16 cellular contexts compared by ENCODE assay signal in genomic region chr2:149175956-149176355, GRCh38.
DNase-seq lines count a peak whose midpoint lies in the region; TF ChIP-seq lines count a peak whose summit lies in the region.
"Had no signal": no experiment of that assay in that cellular context is flagged by ENCODE, and none has a peak within 500 bp of the region (broad histone marks: within the 10 kb centered on the region; RNA-seq: fewer than 3 reads in every experiment).

No MANE protein-coding gene starts in this region.

- no peak overlapping the region for H2AK5ac ChIP-seq in mesenchymal stem cell (ENCODE audit: low read length, severe bottlenecking)

- H3K4me2 ChIP-seq in mesenchymal stem cell (ENCODE audit: low read length, poor library complexity, severe bottlenecking) = no peak overlapping the region

- H2BK5ac ChIP-seq in mesenchymal stem cell (ENCODE audit: low read depth, low read length, poor library complexity, severe bottlenecking) = no peak overlapping the region

- WGBS in mesenchymal stem cell = 82% methylated on average over 2 of the region's 2 CpGs
- 98% methylated on average over 2 of the region's 2 CpGs for WGBS in suprapubic skin

- H4K91ac ChIP-seq in mesenchymal stem cell (ENCODE audit: low read length) = no peak overlapping the region

- H3K27ac ChIP-seq in mesenchymal stem cell (ENCODE audit: low read length, poor library complexity, severe bottlenecking) = no peak overlapping the region
- no peak overlapping the region for H3K27ac ChIP-seq in suprapubic skin
- H3K27ac ChIP-seq: C4-2B had no signal

- H3K27me3 ChIP-seq in mesenchymal stem cell (ENCODE audit: control insufficient read depth in 1 of 2, insufficient read depth in 1 of 2, low read length in 2 of 2) (peaks cover 0 to 3% of the 10 kb centered on the region in 2 experiments), suprapubic skin (no peaks in the 10 kb centered on the region)

- no peak overlapping the region for H2BK12ac ChIP-seq in mesenchymal stem cell (ENCODE audit: low read length in 2 of 2)

- H2BK15ac ChIP-seq in mesenchymal stem cell (ENCODE audit: low read depth, poor library complexity, severe bottlenecking) = no peak overlapping the region

- H3K36me3 ChIP-seq in mesenchymal stem cell (ENCODE audit: control insufficient read depth in 1 of 2, insufficient read depth in 2 of 2, low read depth in 1 of 2, low read length in 2 of 2) = no peaks in the 10 kb centered on the region
- H3K36me3 ChIP-seq in suprapubic skin = no peaks in the 10 kb centered on the region
- H3K36me3 ChIP-seq: HAP-1 had no signal

- H2AFZ ChIP-seq in mesenchymal stem cell (ENCODE audit: low read depth, low read length) = no peak overlapping the region

- no peak overlapping the region for H2BK120ac ChIP-seq in mesenchymal stem cell (ENCODE audit: low read depth, low read length)

- H3K23ac ChIP-seq in mesenchymal stem cell (ENCODE audit: low read length in 2 of 2) = no peak overlapping the region

- H3K9ac ChIP-seq in mesenchymal stem cell (ENCODE audit: low read length) = no peak overlapping the region

- no peak overlapping the region for H3K4ac ChIP-seq in mesenchymal stem cell (ENCODE audit: low read depth in 1 of 2, low read length in 2 of 2)

- H4K8ac ChIP-seq in mesenchymal stem cell (ENCODE audit: low read length) = no peak overlapping the region

- DNase-seq in AG10803 (ENCODE audit: low read depth) (peak; percentile 55), H4 (ENCODE audit: low spot score) (peak; percentile 17), mesenchymal stem cell (peak; percentile 71), suprapubic skin (ENCODE audit: low spot score in 2 of 2) (no peak), A172 (ENCODE audit: low spot score) (no peak), NCI-H526 (lab: John Stamatoyannopoulos, UW) (no peak), GM19238 (ENCODE audit: insufficient read length, low spot score) (no peak)
- DNase-seq: 8988T; AML-193; Caco-2; CD4-positive, alpha-beta T cell; DMS79; KG1 had no signal

- H3K4me3 ChIP-seq in AG10803 (ENCODE audit: low read length) (no peak overlapping the region), mesenchymal stem cell (ENCODE audit: insufficient read depth in 1 of 2, low read depth in 1 of 2, low read length in 2 of 2) (no peak overlapping the region), suprapubic skin (no peak overlapping the region)
- H3K4me3 ChIP-seq: GM12878, HAP-1 had no signal

- no peak overlapping the region for H3K18ac ChIP-seq in mesenchymal stem cell (ENCODE audit: low read depth in 1 of 2, low read length in 2 of 2)

- no peaks in the 10 kb centered on the region for H3K79me1 ChIP-seq in mesenchymal stem cell (replicated peaks; ENCODE audit: low read length, poor library complexity, severe bottlenecking)

- TF ChIP-seq EP300 in suprapubic skin (IDR thresholded peaks at IDR 0.05) = no peak

- no peak overlapping the region for H3K14ac ChIP-seq in mesenchymal stem cell (ENCODE audit: low read length in 2 of 2)

- H3K4me1 ChIP-seq in mesenchymal stem cell (ENCODE audit: control insufficient read depth, insufficient read depth, low read depth, low read length) = no peaks in the 10 kb centered on the region
- peaks cover 2% of the 10 kb centered on the region for H3K4me1 ChIP-seq in suprapubic skin
- H3K4me1 ChIP-seq: Caco-2, HAP-1 had no signal

- TF ChIP-seq POLR2A in suprapubic skin (IDR thresholded peaks at IDR 0.05) = no peak

- TF ChIP-seq CTCF in AG10803 (conservative IDR thresholded peaks at IDR 0.05; ENCODE audit: low read length) (no peak), suprapubic skin (IDR thresholded peaks at IDR 0.05) (no peak)

- peaks cover 3% of the 10 kb centered on the region for H3K9me3 ChIP-seq in mesenchymal stem cell (ENCODE audit: control insufficient read depth, low read length)
- no peaks in the 10 kb centered on the region for H3K9me3 ChIP-seq in suprapubic skin
- H3K9me3 ChIP-seq: HAP-1 had no signal

Comparison
In these comparisons a context has a peak if more than half of its experiments do, and no peak if none do; other contexts are left out.
1. DNase-seq: peak in AG10803 (single experiment), H4 (single experiment) and mesenchymal stem cell (single experiment); none in suprapubic skin (0 of 2), A172 (single experiment), NCI-H526 (0 of 2) and GM19238 (single experiment).